In genomic region chr4:182143822-182144620, GRCh38 we compare ENCODE assay signal across 8 cellular contexts.
DNase-seq lines count a peak whose midpoint lies in the region; ATAC-seq and TF ChIP-seq lines count a peak whose summit lies in the region.

No MANE protein-coding gene starts in this region.

- CTCF ChIA-PET in Panc1 (lab: Charles Lee), result no interaction called here

- peak; percentile 29 for ATAC-seq in HG02678 (IDR thresholded peaks at IDR 0.05; ENCODE audit: unreplicated experiment)
- ATAC-seq in Panc1, result peak; percentile 68
- no peak for ATAC-seq in memory B cell (ENCODE audit: low read depth)
- peak; percentile 67 to 80 for ATAC-seq in upper lobe of left lung (ENCODE audit: low FRiP score in 2 of 2)
- no peak for ATAC-seq in HG03025 (IDR thresholded peaks at IDR 0.05; ENCODE audit: low FRiP score, unreplicated experiment)
- no peak for ATAC-seq in GM21737 (IDR thresholded peaks at IDR 0.05; ENCODE audit: unreplicated experiment)

- H3K36me3 ChIP-seq in Panc1 (ENCODE audit: control insufficient read depth, insufficient read depth, low read length), result no peaks in the 10 kb centered on the region; the same call in 1 of the 2 replicates
- H3K36me3 ChIP-seq in upper lobe of left lung, result no peaks in the 10 kb centered on the region

- POLR2A ChIA-PET in Panc1 (lab: Charles Lee), result no interaction called here

- no peak for TF ChIP-seq CTCF in Panc1 (IDR thresholded peaks at IDR 0.05)
- no peak for TF ChIP-seq CTCF in dorsolateral prefrontal cortex (IDR thresholded peaks at IDR 0.05 in 54 of 56, conservative IDR thresholded peaks at IDR 0.05 in 2 of 56; ENCODE audit: low read depth in 1 of 56, partially characterized antibody in 56 of 56)
- no peak for TF ChIP-seq CTCF in upper lobe of left lung (IDR thresholded peaks at IDR 0.05)

- no TSS peak for BruUV-seq in Panc1 (replicated peaks; lab: Mats Ljungman, UMichigan)

- no peak overlapping the region for H3K27ac Mint-ChIP-seq in memory B cell

- H3K27me3 Mint-ChIP-seq in memory B cell, result peaks cover 15% of the 10 kb centered on the region

- H3K36me3 Mint-ChIP-seq in memory B cell, result no peaks in the 10 kb centered on the region

- H3K4me1 ChIP-seq in Panc1 (ENCODE audit: control insufficient read depth, insufficient read depth, low read length), result no peaks in the 10 kb centered on the region
- H3K4me1 ChIP-seq in upper lobe of left lung, result peaks cover 22 to 34% (median 26%) of the 10 kb centered on the region in 4 donors

- intact Hi-C loops in Panc1 (cut with micrococcal nuclease; ENCODE audit: unreplicated experiment), result no loop called here
- intact Hi-C loops in dorsolateral prefrontal cortex (cut with DNase I), result no loop called here

- H3K27ac ChIP-seq in Panc1 (ENCODE audit: low read length) (no peak overlapping the region), dorsolateral prefrontal cortex (no peak overlapping the region), upper lobe of left lung (peak overlapping the region in 1 of 4 donors; percentile 22)

- H3K9me3 ChIP-seq in Panc1 (ENCODE audit: control insufficient read depth, insufficient read depth, low read depth, low read length), result no peaks in the 10 kb centered on the region
- H3K9me3 ChIP-seq in upper lobe of left lung, result no peaks in the 10 kb centered on the region

- no peak for TF ChIP-seq POLR2A in upper lobe of left lung (IDR thresholded peaks at IDR 0.05)

- H3K9me3 Mint-ChIP-seq in memory B cell, result peaks cover under 1% of the 10 kb centered on the region

- TF ChIP-seq EP300 in upper lobe of left lung (IDR thresholded peaks at IDR 0.05), result no peak

- peaks cover 13% of the 10 kb centered on the region for H3K27me3 ChIP-seq in Panc1 (ENCODE audit: control insufficient read depth, insufficient read depth, low read length)
- peaks cover 0 to 100% (median 85%) of the 10 kb centered on the region in 45 donors for H3K27me3 ChIP-seq in dorsolateral prefrontal cortex
- peaks cover 0 to 45% (median 27%) of the 10 kb centered on the region in 4 donors for H3K27me3 ChIP-seq in upper lobe of left lung

- peak; percentile 81 for DNase-seq in EH (ENCODE audit: low read depth)
- DNase-seq in Panc1 (ENCODE audit: low read depth, low spot score), result no peak
- peak in 4 of 10 donors; percentile 21 to 56 (median 38) for DNase-seq in dorsolateral prefrontal cortex
- no peak for DNase-seq in memory B cell (ENCODE audit: low spot score in 2 of 2)
- DNase-seq in upper lobe of left lung, result peak in 1 of 2 donors; percentile 55

- H3K4me3 Mint-ChIP-seq in memory B cell, result peak overlapping the region; percentile 63

- H3K4me3 ChIP-seq in Panc1 (ENCODE audit: low read depth in 2 of 2, low read length in 2 of 2) (peak overlapping the region; percentile 44 to 45), dorsolateral prefrontal cortex (peak overlapping the region; percentile 39 to 78 (median 61)), upper lobe of left lung (peak overlapping the region; percentile 33 to 65 (median 54))

- WGBS in upper lobe of left lung, 2 donors, result 1 to 2% methylated on average over 32 to 46 of the region's 78 CpGs

- peaks cover 5% of the 10 kb centered on the region for H3K4me1 Mint-ChIP-seq in memory B cell

- in situ Hi-C loops in Panc1 (cut with HindIII; ENCODE audit: low pct_unique_long_range_greater_than_20kb, low sequenced_read_pairs), result no loop called here

Comparison
In these comparisons a context has a peak if more than half of its experiments do, and no peak if none do; other contexts are left out.
1. ATAC-seq: peak in HG02678 (single experiment), Panc1 (single experiment) and upper lobe of left lung (2 of 2); none in memory B cell (single experiment), HG03025 (single experiment) and GM21737 (single experiment).
2. Peak in every context shown above with its lines, with median percentiles within 50 percentile points of each other: H3K4me3 ChIP-seq.